Comparison of ENCODE assay signal across 8 cellular contexts in the genomic region with DNA sequence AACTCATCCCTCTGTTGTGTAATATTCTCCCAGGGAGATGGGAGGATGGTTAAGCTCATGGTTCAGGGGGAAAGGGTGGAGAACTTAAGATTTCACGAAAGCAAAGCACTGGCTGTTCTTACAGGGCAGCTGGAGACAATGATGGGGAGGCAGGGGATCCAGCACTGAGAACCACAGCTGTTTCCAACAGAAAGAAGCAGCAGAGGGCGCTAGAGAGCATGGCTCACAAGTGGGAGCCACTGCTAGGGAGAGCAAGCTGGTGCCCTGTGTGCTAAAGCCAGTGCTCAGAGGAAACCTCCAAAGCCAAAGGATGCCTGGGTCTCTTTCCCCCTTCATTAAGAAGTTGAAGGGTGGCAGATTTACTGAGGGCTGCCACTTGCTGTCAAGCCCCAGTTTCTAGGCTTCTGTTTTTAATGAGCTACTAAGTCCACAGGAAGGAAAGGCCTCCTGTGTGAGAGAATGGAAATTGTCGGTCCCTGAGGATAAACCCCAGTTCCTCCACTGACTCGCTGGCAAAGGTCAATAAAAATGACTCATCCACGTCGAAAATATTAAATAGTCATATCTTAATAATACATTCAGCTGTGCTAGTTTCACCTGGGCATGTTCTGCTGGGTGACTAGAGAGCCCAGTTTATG.
DNase-seq lines count a peak whose midpoint lies in the region; ATAC-seq and TF ChIP-seq lines count a peak whose summit lies in the region.

No MANE protein-coding gene starts in this region.

- no peak overlapping the region for H3K4me2 ChIP-seq in HCT116 (ENCODE audit: low read length)

- H3K9ac ChIP-seq in HCT116 (ENCODE audit: low read length), result no peak overlapping the region

- H2AFZ ChIP-seq in HCT116 (ENCODE audit: low read depth, low read length, poor library complexity, severe bottlenecking), result no peak overlapping the region

- TF ChIP-seq RAD21 in HCT116 (IDR thresholded peaks at IDR 0.05; ENCODE audit: low read depth), result peak; percentile 62

- CTCF ChIA-PET in HCT116 (lab: Charles Lee), result interaction anchor here (0.6 to 2.6 kb wide), 19 partner anchors 10 to 568 kb away, joined by 3 to 25 read pairs (median 4); no protein-coding TSS in a partner anchor

- H3K36me3 ChIP-seq in HCT116 (ENCODE audit: control insufficient read depth in 1 of 2, insufficient read depth in 2 of 2, low read length in 2 of 2), result no peaks in the 10 kb centered on the region

- no peaks in the 10 kb centered on the region for H3K9me2 ChIP-seq in HCT116 (ENCODE audit: insufficient read depth)

- no peaks in the 10 kb centered on the region for H4K20me1 ChIP-seq in HCT116 (ENCODE audit: insufficient read depth)

- intact Hi-C loops in HCT116 (cut with micrococcal nuclease) (loop anchor here (1.0 to 2.0 kb wide), 4 partner anchors 51 to 295 kb away; no protein-coding TSS in a partner anchor), head of caudate nucleus (cut with DNase I) (no loop called here)

- peak; percentile 100 for ATAC-seq in HCT116
- ATAC-seq in HG03442 (IDR thresholded peaks at IDR 0.05; ENCODE audit: unreplicated experiment), result no peak
- no peak for ATAC-seq in GM21528 (IDR thresholded peaks at IDR 0.05; ENCODE audit: low FRiP score, unreplicated experiment)

- no peak overlapping the region for H3K4me3 ChIP-seq in HCT116 (replicated peaks in 1 of 2; ENCODE audit: low read depth in 1 of 2, low read length in 2 of 2)

- TF ChIP-seq POLR2A in HCT116 (IDR thresholded peaks at IDR 0.05; ENCODE audit: borderline replicate concordance, extremely low read depth, insufficient read depth, insufficient read length), result no peak

- POLR2A ChIA-PET in HCT116 (lab: Charles Lee), result no interaction called here

- H3K9me3 ChIP-seq in HCT116 (ENCODE audit: control insufficient read depth in 1 of 2, insufficient read depth in 1 of 2, low read depth in 1 of 2, low read length in 2 of 2), result no peaks in the 10 kb centered on the region

- RAD21 ChIA-PET in HCT116 (lab: Charles Lee; ENCODE audit: low non-redundant PET in 1 of 2, low total read pairs in 2 of 2, uncharacterized antibody in 2 of 2, unreplicated experiment in 2 of 2), result interaction anchor here (0.5 to 1.1 kb wide), 3 partner anchors 52 to 154 kb away, joined by 3 to 6 read pairs (median 5); no protein-coding TSS in a partner anchor

- no peaks in the 10 kb centered on the region for H3K79me2 ChIP-seq in HCT116 (ENCODE audit: insufficient read depth, low read length)

- no peak overlapping the region for H3K27ac ChIP-seq in HCT116 (ENCODE audit: low read depth, low read length)

- no TSS peak for BruUV-seq in HCT116 (replicated peaks; lab: Mats Ljungman, UMichigan)

- peak; percentile 99 for DNase-seq in DMS53 (lab: John Stamatoyannopoulos, UW)
- DNase-seq in HCT116 (ENCODE audit: low read depth, low spot score), result peak; percentile 47
- peak; percentile 90 for DNase-seq in NCI-H82 (lab: John Stamatoyannopoulos, UW)
- peak; percentile 11 for DNase-seq in activated naive CD4-positive, alpha-beta T cell treated with Interleukin-2 at 50 U/mL for 16 hours
- DNase-seq in head of caudate nucleus, result peak; percentile 16 to 89 (median 74)
- peak; percentile 50 for DNase-seq in renal cortical epithelial cell (ENCODE audit: low read depth)

- H3K4me1 ChIP-seq in HCT116 (ENCODE audit: control insufficient read depth in 1 of 2, insufficient read depth in 2 of 2, low read length in 2 of 2), result no peaks in the 10 kb centered on the region

- no peaks in the 10 kb centered on the region for H3K27me3 ChIP-seq in HCT116 (ENCODE audit: insufficient read depth, low read length)

- peak; percentile 46 to 94 (median 79); a peak in 5 of 6 replicates for TF ChIP-seq CTCF in HCT116 (IDR thresholded peaks at IDR 0.05 in 2 of 3, conservative IDR thresholded peaks at IDR 0.05 in 1 of 3; ENCODE audit: borderline replicate concordance in 1 of 3, insufficient read depth in 1 of 3, low read depth in 2 of 3, low read length in 2 of 3)

TF ChIP-seq in HCT116, 20 proteins besides CTCF, POLR2A, EP300 and RAD21:
- TF ChIP-seq SRF (IDR thresholded peaks at IDR 0.05; ENCODE audit: low read depth) (no peak), CBX3 (IDR thresholded peaks at IDR 0.05; ENCODE audit: low read depth) (no peak), POLR2AphosphoS5 (IDR thresholded peaks at IDR 0.05; ENCODE audit: low read depth, low read length) (no peak), FOSL1 (IDR thresholded peaks at IDR 0.05; ENCODE audit: low read depth) (no peak), EZH2phosphoT487 (IDR thresholded peaks at IDR 0.05; ENCODE audit: borderline replicate concordance) (no peak), EZH2 (IDR thresholded peaks at IDR 0.05) (no peak), SIN3A (IDR thresholded peaks at IDR 0.05; ENCODE audit: low read depth) (no peak)
- TF ChIP-seq, protein P1, sequence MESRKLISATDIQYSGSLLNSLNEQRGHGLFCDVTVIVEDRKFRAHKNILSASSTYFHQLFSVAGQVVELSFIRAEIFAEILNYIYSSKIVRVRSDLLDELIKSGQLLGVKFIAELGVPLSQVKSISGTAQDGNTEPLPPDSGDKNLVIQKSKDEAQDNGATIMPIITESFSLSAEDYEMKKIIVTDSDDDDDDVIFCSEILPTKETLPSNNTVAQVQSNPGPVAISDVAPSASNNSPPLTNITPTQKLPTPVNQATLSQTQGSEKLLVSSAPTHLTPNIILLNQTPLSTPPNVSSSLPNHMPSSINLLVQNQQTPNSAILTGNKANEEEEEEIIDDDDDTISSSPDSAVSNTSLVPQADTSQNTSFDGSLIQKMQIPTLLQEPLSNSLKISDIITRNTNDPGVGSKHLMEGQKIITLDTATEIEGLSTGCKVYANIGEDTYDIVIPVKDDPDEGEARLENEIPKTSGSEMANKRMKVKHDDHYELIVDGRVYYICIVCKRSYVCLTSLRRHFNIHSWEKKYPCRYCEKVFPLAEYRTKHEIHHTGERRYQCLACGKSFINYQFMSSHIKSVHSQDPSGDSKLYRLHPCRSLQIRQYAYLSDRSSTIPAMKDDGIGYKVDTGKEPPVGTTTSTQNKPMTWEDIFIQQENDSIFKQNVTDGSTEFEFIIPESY (IDR thresholded peaks at IDR 0.05; ENCODE audit: extremely low read depth, insufficient replicate concordance, low read length), result no peak
- TF ChIP-seq, protein P2, sequence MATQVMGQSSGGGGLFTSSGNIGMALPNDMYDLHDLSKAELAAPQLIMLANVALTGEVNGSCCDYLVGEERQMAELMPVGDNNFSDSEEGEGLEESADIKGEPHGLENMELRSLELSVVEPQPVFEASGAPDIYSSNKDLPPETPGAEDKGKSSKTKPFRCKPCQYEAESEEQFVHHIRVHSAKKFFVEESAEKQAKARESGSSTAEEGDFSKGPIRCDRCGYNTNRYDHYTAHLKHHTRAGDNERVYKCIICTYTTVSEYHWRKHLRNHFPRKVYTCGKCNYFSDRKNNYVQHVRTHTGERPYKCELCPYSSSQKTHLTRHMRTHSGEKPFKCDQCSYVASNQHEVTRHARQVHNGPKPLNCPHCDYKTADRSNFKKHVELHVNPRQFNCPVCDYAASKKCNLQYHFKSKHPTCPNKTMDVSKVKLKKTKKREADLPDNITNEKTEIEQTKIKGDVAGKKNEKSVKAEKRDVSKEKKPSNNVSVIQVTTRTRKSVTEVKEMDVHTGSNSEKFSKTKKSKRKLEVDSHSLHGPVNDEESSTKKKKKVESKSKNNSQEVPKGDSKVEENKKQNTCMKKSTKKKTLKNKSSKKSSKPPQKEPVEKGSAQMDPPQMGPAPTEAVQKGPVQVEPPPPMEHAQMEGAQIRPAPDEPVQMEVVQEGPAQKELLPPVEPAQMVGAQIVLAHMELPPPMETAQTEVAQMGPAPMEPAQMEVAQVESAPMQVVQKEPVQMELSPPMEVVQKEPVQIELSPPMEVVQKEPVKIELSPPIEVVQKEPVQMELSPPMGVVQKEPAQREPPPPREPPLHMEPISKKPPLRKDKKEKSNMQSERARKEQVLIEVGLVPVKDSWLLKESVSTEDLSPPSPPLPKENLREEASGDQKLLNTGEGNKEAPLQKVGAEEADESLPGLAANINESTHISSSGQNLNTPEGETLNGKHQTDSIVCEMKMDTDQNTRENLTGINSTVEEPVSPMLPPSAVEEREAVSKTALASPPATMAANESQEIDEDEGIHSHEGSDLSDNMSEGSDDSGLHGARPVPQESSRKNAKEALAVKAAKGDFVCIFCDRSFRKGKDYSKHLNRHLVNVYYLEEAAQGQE (IDR thresholded peaks at IDR 0.05; ENCODE audit: low read depth), result no peak

Comparison
In these comparisons a context has a peak if more than half of its experiments do, and no peak if none do; other contexts are left out.
1. DNase-seq: peak in every context shown above with its lines; median percentile 99 in DMS53; 90 in NCI-H82; 74 in head of caudate nucleus; 50 in renal cortical epithelial cell; 47 in HCT116; 11 in activated naive CD4-positive, alpha-beta T cell treated with Interleukin-2 at 50 U/mL for 16 hours.